12 cellular contexts compared by ENCODE assay signal in the genomic region with DNA sequence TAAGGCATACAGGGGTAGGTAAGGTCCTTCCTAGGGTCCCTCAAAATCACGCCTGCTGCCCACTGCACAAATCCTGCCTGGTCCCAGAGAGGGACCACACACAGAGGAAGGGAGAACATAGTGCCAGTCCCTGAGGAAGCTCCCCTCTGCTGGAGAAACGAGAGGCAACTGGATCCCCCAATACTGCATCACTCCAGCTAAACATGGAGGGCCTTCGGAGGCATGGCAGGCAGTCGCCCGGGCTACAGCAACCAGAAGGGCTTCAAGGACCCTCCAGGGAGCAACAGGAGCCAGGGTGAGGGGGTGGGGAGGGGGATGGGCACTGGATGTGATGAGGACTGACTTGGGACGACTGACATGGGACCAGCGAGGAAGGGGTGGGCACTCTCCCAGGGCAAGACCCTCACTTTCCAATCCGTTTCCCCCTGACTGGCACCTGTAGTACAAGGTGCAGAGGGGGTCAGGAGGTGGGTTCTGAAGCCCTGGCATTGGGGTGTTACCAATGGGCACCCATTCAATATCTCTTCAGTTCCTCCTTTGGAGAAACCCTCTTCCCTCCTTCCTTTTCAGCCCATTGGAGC. TPM values are rescaled to one million over a fixed set of nuclear protein-coding genes. Genes with fewer than 3 reads are reported as not detected.
A peak's percentile ranks its signal among the peaks of the same experiment; 100 is the strongest.
DNase-seq lines count a peak whose midpoint lies in the region; ATAC-seq and TF ChIP-seq lines count a peak whose summit lies in the region.
"Had no signal": no experiment of that assay in that cellular context is flagged by ENCODE, and none has a peak within 500 bp of the region (broad histone marks: within the 10 kb centered on the region; RNA-seq: fewer than 3 reads in every experiment).

No MANE protein-coding gene starts in this region.

- H3K4me2 ChIP-seq in OCI-LY3 (ENCODE audit: low read length): peak overlapping the region; percentile 68

- H3K9me3 ChIP-seq in OCI-LY3 (ENCODE audit: insufficient read depth, low read length) (no peaks in the 10 kb centered on the region), spleen (no peaks in the 10 kb centered on the region)
- H3K9me3 ChIP-seq: Peyer's patch had no signal

- peak overlapping the region; percentile 88 for H3K4me3 ChIP-seq in OCI-LY3 (ENCODE audit: low read length)
- no peak overlapping the region for H3K4me3 ChIP-seq in spleen
- H3K4me3 ChIP-seq: lung, Peyer's patch had no signal

- H3K27me3 Mint-ChIP-seq in T-helper 1 cell treated with Interleukin-12 subunit alpha and Interleukin-12 subunit beta and Interleukin-4 antibody, amounts not matched to agents 30 μg/mL and 1 μg/mL, for 36 hours (ENCODE audit: low read depth): no peaks in the 10 kb centered on the region
- H3K27me3 Mint-ChIP-seq in dendritic cell treated with granulocyte-macrophage colony-stimulating factor and Interleukin-4, amounts not matched to agents 40 ng/mL and 50 ng/mL, for 4 days: peaks cover 5% of the 10 kb centered on the region

- ATAC-seq in HG02763 (IDR thresholded peaks at IDR 0.05; ENCODE audit: unreplicated experiment) (no peak), GM18858 (IDR thresholded peaks at IDR 0.05; ENCODE audit: unreplicated experiment) (no peak), HG02798 (IDR thresholded peaks at IDR 0.05; ENCODE audit: poor library complexity, unreplicated experiment) (no peak)

- no peaks in the 10 kb centered on the region for H3K36me3 ChIP-seq in OCI-LY3 (replicated peaks; ENCODE audit: low read depth, low read length)
- no peaks in the 10 kb centered on the region for H3K36me3 ChIP-seq in spleen
- H3K36me3 ChIP-seq: Peyer's patch had no signal

- H3K4me1 ChIP-seq in OCI-LY3 (ENCODE audit: low read length) (peaks cover 39% of the 10 kb centered on the region), spleen (peaks cover 21 to 78% (median 35%) of the 10 kb centered on the region in 6 donors)

- H3K9me3 Mint-ChIP-seq in T-helper 1 cell treated with Interleukin-12 subunit alpha and Interleukin-12 subunit beta and Interleukin-4 antibody, amounts not matched to agents 30 μg/mL and 1 μg/mL, for 36 hours: no peaks in the 10 kb centered on the region
- no peaks in the 10 kb centered on the region for H3K9me3 Mint-ChIP-seq in dendritic cell treated with granulocyte-macrophage colony-stimulating factor and Interleukin-4, amounts not matched to agents 40 ng/mL and 50 ng/mL, for 4 days

- H4K20me1 ChIP-seq in OCI-LY3 (ENCODE audit: insufficient read depth, low read length): no peaks in the 10 kb centered on the region

- intact Hi-C loops in dendritic cell treated with granulocyte-macrophage colony-stimulating factor and Interleukin-4, amounts not matched to agents 40 ng/mL and 50 ng/mL, for 4 days (cut with micrococcal nuclease): no loop called here
- intact Hi-C loops in spleen (cut with DNase I; ENCODE audit: low total_unique reads): no loop called here

- peak overlapping the region; percentile 27; the same call in 1 of the 2 replicates for H3K9ac ChIP-seq in OCI-LY3 (ENCODE audit: low read length)

- peak overlapping the region; percentile 100 for H3K27ac Mint-ChIP-seq in T-helper 1 cell treated with Interleukin-12 subunit alpha and Interleukin-12 subunit beta and Interleukin-4 antibody, amounts not matched to agents 30 μg/mL and 1 μg/mL, for 36 hours
- peak overlapping the region; percentile 65 for H3K27ac Mint-ChIP-seq in dendritic cell treated with granulocyte-macrophage colony-stimulating factor and Interleukin-4, amounts not matched to agents 40 ng/mL and 50 ng/mL, for 4 days

- H3K27me3 ChIP-seq in OCI-LY3 (ENCODE audit: low read depth, low read length) (no peaks in the 10 kb centered on the region), spleen (replicated peaks in 1 of 7) (no peaks in the 10 kb centered on the region)
- H3K27me3 ChIP-seq: Peyer's patch had no signal

- DNase-seq in T-helper 1 cell (no peak), spleen (no peak)
- DNase-seq: 8988T, NCI-H187 treated with DMSO at 0.1 percent for 48 hours had no signal

- 81 to 92% (median 89%) methylated on average over 8 of the region's 8 CpGs for WGBS in spleen, 5 donors

- H3K79me2 ChIP-seq in OCI-LY3 (ENCODE audit: low read length): no peaks in the 10 kb centered on the region

- peak overlapping the region; percentile 35 for H3K4me3 Mint-ChIP-seq in T-helper 1 cell treated with Interleukin-12 subunit alpha and Interleukin-12 subunit beta and Interleukin-4 antibody, amounts not matched to agents 30 μg/mL and 1 μg/mL, for 36 hours
- H3K4me3 Mint-ChIP-seq in dendritic cell treated with granulocyte-macrophage colony-stimulating factor and Interleukin-4, amounts not matched to agents 40 ng/mL and 50 ng/mL, for 4 days: no peak overlapping the region

- H2AFZ ChIP-seq in OCI-LY3 (ENCODE audit: low read depth, low read length): no peak overlapping the region

- peak overlapping the region; percentile 93 for H3K27ac ChIP-seq in OCI-LY3 (ENCODE audit: low read length)
- H3K27ac ChIP-seq in spleen: peak overlapping the region in 6 of 8 donors; percentile 32 to 100 (median 99)

- TF ChIP-seq CTCF in OCI-LY3 (IDR thresholded peaks at IDR 0.05; ENCODE audit: low read depth, low read length) (no peak), spleen (IDR thresholded peaks at IDR 0.05 in 8 of 11, conservative IDR thresholded peaks at IDR 0.05 in 3 of 11) (no peak)

- H3K36me3 Mint-ChIP-seq in T-helper 1 cell treated with Interleukin-12 subunit alpha and Interleukin-12 subunit beta and Interleukin-4 antibody, amounts not matched to agents 30 μg/mL and 1 μg/mL, for 36 hours (ENCODE audit: low read depth): peaks cover 9% of the 10 kb centered on the region
- H3K36me3 Mint-ChIP-seq in dendritic cell treated with granulocyte-macrophage colony-stimulating factor and Interleukin-4, amounts not matched to agents 40 ng/mL and 50 ng/mL, for 4 days (ENCODE audit: low read depth): no peaks in the 10 kb centered on the region

- peaks cover 63% of the 10 kb centered on the region for H3K4me1 Mint-ChIP-seq in T-helper 1 cell treated with Interleukin-12 subunit alpha and Interleukin-12 subunit beta and Interleukin-4 antibody, amounts not matched to agents 30 μg/mL and 1 μg/mL, for 36 hours (ENCODE audit: low read depth)
- H3K4me1 Mint-ChIP-seq in dendritic cell treated with granulocyte-macrophage colony-stimulating factor and Interleukin-4, amounts not matched to agents 40 ng/mL and 50 ng/mL, for 4 days (ENCODE audit: low read depth): peaks cover 61% of the 10 kb centered on the region

- no peak for TF ChIP-seq POLR2A in spleen (IDR thresholded peaks at IDR 0.05)

RNA-seq across cellular contexts. Expression of a gene that starts 21.7 kb away (rescaled TPM):
- 100 to 1,000 TPM; 103 to 308 (median 249) TPM for total RNA-seq in spleen
- polyA plus RNA-seq in spleen: 100 to 1,000 TPM in 2 of 3 donors, 10 to 100 TPM in 1; 99.3 to 247 (median 209) TPM

RNA-seq across cellular contexts. Expression of a gene that starts 59.3 kb away (rescaled TPM):
- total RNA-seq in spleen: 10 to 100 TPM; 32.7 to 55.4 (median 41.6) TPM
- 10 to 100 TPM; 13.6 to 16.5 (median 14.3) TPM for polyA plus RNA-seq in spleen
